In genomic region chr6:14927398-14927797, GRCh38 we compare ENCODE assay signal across 25 cellular contexts.
DNase-seq lines count a peak whose midpoint lies in the region; ATAC-seq and TF ChIP-seq lines count a peak whose summit lies in the region.
"Had no signal": no experiment of that assay in that cellular context is flagged by ENCODE, and none has a peak within 500 bp of the region (broad histone marks: within the 10 kb centered on the region; RNA-seq: fewer than 3 reads in every experiment).

No MANE protein-coding gene starts in this region.

- H3K27ac ChIP-seq in IMR-90 (ENCODE audit: insufficient read depth, low read length): no peak overlapping the region
- H3K27ac ChIP-seq in neutrophil: peak overlapping the region; percentile 53
- no peak overlapping the region for H3K27ac ChIP-seq in effector memory CD4-positive, alpha-beta T cell (ENCODE audit: insufficient read depth, low read length, poor library complexity, severe bottlenecking)
- H3K27ac ChIP-seq in trophoblast cell (ENCODE audit: low read depth, low read length): no peak overlapping the region
- H3K27ac ChIP-seq: coronary artery, HL-60, suprapubic skin had no signal

- no peaks in the 10 kb centered on the region for H3K79me1 ChIP-seq in IMR-90 (ENCODE audit: low read depth in 1 of 2, low read length in 2 of 2)
- H3K79me1 ChIP-seq in trophoblast cell (ENCODE audit: low read length): no peaks in the 10 kb centered on the region

- H3K14ac ChIP-seq in IMR-90 (replicated peaks; ENCODE audit: low read depth, low read length): no peak overlapping the region
- no peak overlapping the region for H3K14ac ChIP-seq in trophoblast cell (ENCODE audit: low read length)

- no peak overlapping the region for H3K9ac ChIP-seq in IMR-90 (ENCODE audit: low read depth, low read length)
- H3K9ac ChIP-seq in trophoblast cell (ENCODE audit: low read length): no peak overlapping the region
- H3K9ac ChIP-seq: SK-N-SH had no signal

- H3K4ac ChIP-seq in IMR-90 (ENCODE audit: low read depth, low read length) (0 out of 2 replicates have a peak overlapping the region, but pooled peaks have one; percentile 22), trophoblast cell (ENCODE audit: low read depth, low read length) (no peak overlapping the region)

- no peak overlapping the region for H2BK20ac ChIP-seq in IMR-90 (ENCODE audit: low read depth, low read length)

- H2AFZ ChIP-seq in IMR-90 (replicated peaks; ENCODE audit: low read length, poor library complexity): no peak overlapping the region
- H2AFZ ChIP-seq in trophoblast cell (ENCODE audit: insufficient read depth, low read length, poor library complexity): no peak overlapping the region

- H3K23ac ChIP-seq in IMR-90 (ENCODE audit: low read depth, low read length) (no peak overlapping the region), trophoblast cell (ENCODE audit: low read length) (no peak overlapping the region)

- DNase-seq in NCI-H2171 treated with DMSO at 0.1 percent for 48 hours (lab: John Stamatoyannopoulos, UW) (peak; percentile 25), NCI-H2171 (lab: John Stamatoyannopoulos, UW) (no peak), IMR-90 (no peak), left colon (no peak), trophoblast cell (no peak), mesothelial cell of epicardium (ENCODE audit: low spot score in 2 of 2, unreplicated experiment in 2 of 2) (no peak)
- DNase-seq in effector memory CD4-positive, alpha-beta T cell: no peak
- DNase-seq: activated CD4-positive, alpha-beta T cell treated with anti-CD3 and anti-CD28 coated beads, Interleukin-2, amount 50 U/mL, for 48 hours; activated naive CD4-positive, alpha-beta T cell treated with Interleukin-2 at 50 U/mL for 16 hours; activated T-cell treated with anti-CD3 and anti-CD28 coated beads, Interleukin-2, amount 50 U/mL, for 72 hours; caudate nucleus; CD4-positive, alpha-beta T cell; effector CD8-positive, alpha-beta T cell; Karpas-422; NCI-H524 treated with DMSO at 0.1 percent for 48 hours; PC-3; SK-N-SH; stimulated activated naive CD4-positive, alpha-beta T cell had no signal

- no peak overlapping the region for H2AK9ac ChIP-seq in IMR-90 (replicated peaks; ENCODE audit: low read depth, low read length, poor library complexity)

- no peak overlapping the region for H3K4me3 Mint-ChIP-seq in mesothelial cell of epicardium
- H3K4me3 Mint-ChIP-seq: activated T-cell treated with anti-CD3 and anti-CD28 coated beads, Interleukin-2, amount 50 U/mL, for 72 hours; CD4-positive, alpha-beta T cell; nephron; T-helper 1 cell treated with Interleukin-12 subunit alpha and Interleukin-12 subunit beta and Interleukin-4 antibody, amounts not matched to agents 30 μg/mL and 1 μg/mL, for 36 hours had no signal

- CTCF ChIA-PET in IMR-90 (lab: Yijun Ruan, JAX): no interaction called here

- H3K9me3 Mint-ChIP-seq in mesothelial cell of epicardium: no peaks in the 10 kb centered on the region
- H3K9me3 Mint-ChIP-seq: activated T-cell treated with anti-CD3 and anti-CD28 coated beads, Interleukin-2, amount 50 U/mL, for 72 hours; CD4-positive, alpha-beta T cell; nephron; T-helper 1 cell treated with Interleukin-12 subunit alpha and Interleukin-12 subunit beta and Interleukin-4 antibody, amounts not matched to agents 30 μg/mL and 1 μg/mL, for 36 hours had no signal

- H4K5ac ChIP-seq in IMR-90 (ENCODE audit: low read depth, low read length): no peak overlapping the region; the same call in 1 of the 2 replicates

- no peak overlapping the region for H4K12ac ChIP-seq in trophoblast cell (ENCODE audit: low read depth, low read length)

- no peaks in the 10 kb centered on the region for H4K20me1 ChIP-seq in IMR-90 (ENCODE audit: insufficient read depth, low read length)

- H4K91ac ChIP-seq in IMR-90 (ENCODE audit: insufficient read depth, low read depth, low read length) (no peak overlapping the region), trophoblast cell (ENCODE audit: low read depth, low read length) (no peak overlapping the region)

- no peak for TF ChIP-seq RAD21 in IMR-90 (IDR thresholded peaks at IDR 0.05; ENCODE audit: low read length)

- no peaks in the 10 kb centered on the region for H3K79me2 ChIP-seq in trophoblast cell (ENCODE audit: control insufficient read depth, insufficient read depth, low read length, poor library complexity)

- BruUV-seq in IMR-90 (replicated peaks; lab: Mats Ljungman, UMichigan): no TSS peak

- H3K9me3 ChIP-seq in IMR-90 (ENCODE audit: control insufficient read depth, insufficient read depth, low read length) (no peaks in the 10 kb centered on the region), neutrophil (no peaks in the 10 kb centered on the region), trophoblast cell (ENCODE audit: insufficient read depth, low read depth, low read length) (no peaks in the 10 kb centered on the region)
- H3K9me3 ChIP-seq in effector memory CD4-positive, alpha-beta T cell (ENCODE audit: control insufficient read depth, low read length): no peaks in the 10 kb centered on the region
- H3K9me3 ChIP-seq: SK-N-SH, suprapubic skin had no signal

- dilution Hi-C loops in IMR-90 (cut with HindIII; ENCODE audit: low sequenced_read_pairs, unreplicated experiment): no loop called here

- ATAC-seq in IMR-90 (ENCODE audit: low read depth): no peak
- ATAC-seq in left colon: peak; percentile 25
- ATAC-seq: activated CD4-positive, CD25-positive, alpha-beta regulatory T cell treated with anti-CD3 and anti-CD28 coated beads, Interleukin-2, amount 50 U/mL, for 24 hours; activated T-cell treated with anti-CD3 and anti-CD28 coated beads, Interleukin-2, amount 50 U/mL, for 72 hours; PC-3 had no signal

- H3K27me3 Mint-ChIP-seq in mesothelial cell of epicardium (ENCODE audit: low read depth): peaks cover 18% of the 10 kb centered on the region
- H3K27me3 Mint-ChIP-seq: CD4-positive, alpha-beta T cell had no signal

- no peak for TF ChIP-seq POLR2A in IMR-90 (IDR thresholded peaks at IDR 0.05; ENCODE audit: low read depth, low read length)

- H3K56ac ChIP-seq in IMR-90 (ENCODE audit: extremely low read depth, insufficient read depth, low read length): no peak overlapping the region

- no peak overlapping the region for H3K4me3 ChIP-seq in IMR-90 (ENCODE audit: insufficient read depth, low read depth, low read length)
- no peak overlapping the region for H3K4me3 ChIP-seq in neutrophil (ENCODE audit: low read depth in 1 of 2, low read length in 1 of 2)
- H3K4me3 ChIP-seq in effector memory CD4-positive, alpha-beta T cell (ENCODE audit: insufficient read depth, low read depth, low read length, poor library complexity, severe bottlenecking): no peak overlapping the region
- no peak overlapping the region for H3K4me3 ChIP-seq in trophoblast cell (ENCODE audit: low read depth, low read length)
- H3K4me3 ChIP-seq: coronary artery, suprapubic skin had no signal

- POLR2A ChIA-PET in IMR-90 (lab: Charles Lee; ENCODE audit: unreplicated experiment): no interaction called here

- H3K9me1 ChIP-seq in IMR-90 (ENCODE audit: insufficient read depth, low read length): peaks cover 14% of the 10 kb centered on the region

- H3K27me3 ChIP-seq in IMR-90 (ENCODE audit: control insufficient read depth, insufficient read depth, low read length) (no peaks in the 10 kb centered on the region), neutrophil (no peaks in the 10 kb centered on the region), trophoblast cell (ENCODE audit: insufficient read depth, low read length) (no peaks in the 10 kb centered on the region)
- no peaks in the 10 kb centered on the region for H3K27me3 ChIP-seq in effector memory CD4-positive, alpha-beta T cell (replicated peaks; ENCODE audit: control insufficient read depth, insufficient read depth, low read length, poor library complexity, severe bottlenecking)
- H3K27me3 ChIP-seq: suprapubic skin had no signal

- in situ Hi-C loops in IMR-90 (cut with MboI; ENCODE audit: low sequenced_read_pairs): no loop called here

- no peak overlapping the region for H2BK12ac ChIP-seq in trophoblast cell (ENCODE audit: low read length)

- H2BK120ac ChIP-seq in IMR-90 (ENCODE audit: low read depth, low read length) (no peak overlapping the region), trophoblast cell (ENCODE audit: insufficient read depth, low read length, poor library complexity) (no peak overlapping the region)

- H2AK5ac ChIP-seq in IMR-90 (ENCODE audit: low read depth, low read length): no peak overlapping the region; the same call in 1 of the 2 replicates
- no peak overlapping the region for H2AK5ac ChIP-seq in trophoblast cell (ENCODE audit: low read length)

- H2BK5ac ChIP-seq in IMR-90 (ENCODE audit: low read depth, low read length, poor library complexity, severe bottlenecking): no peak overlapping the region
- no peak overlapping the region for H2BK5ac ChIP-seq in trophoblast cell (ENCODE audit: low read depth, low read length, poor library complexity)

- peaks cover 11% of the 10 kb centered on the region for H3K4me1 ChIP-seq in IMR-90 (ENCODE audit: control insufficient read depth, insufficient read depth, low read length)
- H3K4me1 ChIP-seq in neutrophil (ENCODE audit: control insufficient read depth in 1 of 2, insufficient read depth in 1 of 2, low read depth in 1 of 2, low read length in 1 of 2): peaks cover 30 to 35% of the 10 kb centered on the region in 2 experiments
- no peaks in the 10 kb centered on the region for H3K4me1 ChIP-seq in effector memory CD4-positive, alpha-beta T cell (ENCODE audit: control insufficient read depth, insufficient read depth, low read length, poor library complexity, severe bottlenecking)
- H3K4me1 ChIP-seq in trophoblast cell (ENCODE audit: control insufficient read depth in 1 of 2, insufficient read depth in 2 of 2, low read length in 2 of 2): no peaks in the 10 kb centered on the region

- H3K27ac Mint-ChIP-seq in mesothelial cell of epicardium: no peak overlapping the region
- H3K27ac Mint-ChIP-seq: activated T-cell treated with anti-CD3 and anti-CD28 coated beads, Interleukin-2, amount 50 U/mL, for 72 hours; CD4-positive, alpha-beta T cell; nephron; T-helper 1 cell treated with Interleukin-12 subunit alpha and Interleukin-12 subunit beta and Interleukin-4 antibody, amounts not matched to agents 30 μg/mL and 1 μg/mL, for 36 hours had no signal

- no peaks in the 10 kb centered on the region for H3K36me3 Mint-ChIP-seq in mesothelial cell of epicardium

- H3K18ac ChIP-seq in IMR-90 (ENCODE audit: low read depth, low read length): no peak overlapping the region
- no peak overlapping the region for H3K18ac ChIP-seq in trophoblast cell (ENCODE audit: low read length)

- WGBS in IMR-90 (ENCODE audit: extremely low coverage in 2 of 2, insufficient read length in 1 of 2), 2 experiments: no CpG with 5 or more reads among the region's 7 CpGs
- no CpG with 5 or more reads among the region's 7 CpGs for WGBS in trophoblast cell (ENCODE audit: extremely low coverage, insufficient coverage, insufficient read length)

- TF ChIP-seq CTCF in IMR-90 (conservative IDR thresholded peaks at IDR 0.05; ENCODE audit: low read depth, low read length) (no peak), neutrophil (IDR thresholded peaks at IDR 0.05) (no peak), mesothelial cell of epicardium (IDR thresholded peaks at IDR 0.05; ENCODE audit: unreplicated experiment) (no peak)

- H3K36me3 ChIP-seq in IMR-90 (ENCODE audit: control insufficient read depth, insufficient read depth, low read length) (no peaks in the 10 kb centered on the region), neutrophil (no peaks in the 10 kb centered on the region), trophoblast cell (ENCODE audit: control insufficient read depth in 1 of 2, insufficient read depth in 2 of 2, low read length in 2 of 2) (no peaks in the 10 kb centered on the region)
- H3K36me3 ChIP-seq in effector memory CD4-positive, alpha-beta T cell (ENCODE audit: control insufficient read depth, insufficient read depth, low read length): no peaks in the 10 kb centered on the region
- H3K36me3 ChIP-seq: suprapubic skin had no signal

- no peak overlapping the region for H3K4me2 ChIP-seq in IMR-90 (ENCODE audit: low read depth, low read length)
- H3K4me2 ChIP-seq in trophoblast cell (ENCODE audit: low read length): no peak overlapping the region
- H3K4me2 ChIP-seq: SK-N-SH had no signal

- peaks cover 20% of the 10 kb centered on the region for H3K4me1 Mint-ChIP-seq in mesothelial cell of epicardium

- H2BK15ac ChIP-seq in IMR-90 (ENCODE audit: low read depth, low read length): no peak overlapping the region

- intact Hi-C loops in IMR-90 (cut with micrococcal nuclease) (loop anchor here (10.0 kb wide), 1 partner anchor 517 kb away; no protein-coding TSS in a partner anchor), left colon (cut with DNase I, micrococcal nuclease) (no loop called here)

- H4K8ac ChIP-seq in IMR-90 (ENCODE audit: low read depth in 2 of 2, low read length in 2 of 2) (no peak overlapping the region), trophoblast cell (ENCODE audit: low read depth, low read length) (no peak overlapping the region)
